Comparison of ENCODE assay signal across 20 cellular contexts in the genomic region with DNA sequence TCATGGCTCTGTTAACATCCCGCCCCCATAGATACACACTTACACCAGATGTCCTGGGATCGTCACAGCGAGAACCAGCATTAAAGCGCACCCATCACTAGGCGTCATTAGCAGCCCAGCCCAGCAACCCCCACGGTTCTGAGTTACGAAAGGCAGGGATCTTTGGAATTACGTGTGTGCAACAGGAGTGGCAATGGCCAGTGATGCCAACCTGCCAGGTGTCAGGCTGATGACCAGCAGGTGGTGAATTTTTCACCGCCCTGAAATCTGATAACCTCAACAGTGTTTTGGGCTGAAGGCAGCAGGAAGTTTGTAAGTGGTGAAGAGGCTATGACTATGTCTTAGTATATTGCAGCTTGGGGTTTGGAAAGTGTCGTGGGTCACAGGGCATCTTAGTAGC.
A peak's percentile ranks its signal among the peaks of the same experiment; 100 is the strongest.
DNase-seq lines count a peak whose midpoint lies in the region; ATAC-seq and TF ChIP-seq lines count a peak whose summit lies in the region.
"Had no signal": no experiment of that assay in that cellular context is flagged by ENCODE, and none has a peak within 500 bp of the region (broad histone marks: within the 10 kb centered on the region; RNA-seq: fewer than 3 reads in every experiment).

No MANE protein-coding gene starts in this region.

- H3K4me3 ChIP-seq in mucosa of descending colon = no peak overlapping the region
- H3K4me3 ChIP-seq: uterus had no signal

- intact Hi-C loops in mucosa of descending colon (cut with DNase I, micrococcal nuclease) = no loop called here

- H3K9me3 ChIP-seq in mucosa of descending colon = no peaks in the 10 kb centered on the region
- H3K9me3 ChIP-seq: SK-N-SH, uterus had no signal

- peak; percentile 16 for ATAC-seq in mucosa of descending colon
- ATAC-seq in HG02973 (IDR thresholded peaks at IDR 0.05; ENCODE audit: unreplicated experiment) = no peak
- ATAC-seq: foreskin keratinocyte, natural killer cell had no signal

- H3K4me1 ChIP-seq in mucosa of descending colon (ENCODE audit: low read depth) = no peaks in the 10 kb centered on the region
- H3K4me1 ChIP-seq: foreskin keratinocyte, uterus had no signal

- DNase-seq in DMS153 (lab: John Stamatoyannopoulos, UW) (peak; percentile 1), DMS153 treated with DMSO at 0.1 percent for 48 hours (lab: John Stamatoyannopoulos, UW; ENCODE audit: unreplicated experiment) (no peak), NCI-H146 treated with DMSO at 0.1 percent for 48 hours (lab: John Stamatoyannopoulos, UW; ENCODE audit: unreplicated experiment) (peak; percentile 20), NCI-H69 (lab: John Stamatoyannopoulos, UW) (peak; percentile 74), mucosa of descending colon (no peak), HFFc6 (no peak), activated gamma-delta T cell treated with Interleukin-2 at 50 U/mL for 16 hours (no peak)
- DNase-seq: 8988T; activated CD4-positive, CD25-positive, alpha-beta regulatory T cell treated with anti-CD3 and anti-CD28 coated beads, Interleukin-2, amount 50 U/mL, for 72 hours; AML-193; erythroblast; foreskin keratinocyte; KG1; mammary epithelial cell; MV-4-11; natural killer cell; SK-N-SH; uterus had no signal

- H3K36me3 Mint-ChIP-seq in HFFc6 (ENCODE audit: low read depth) = peaks cover 20% of the 10 kb centered on the region
- H3K36me3 Mint-ChIP-seq: natural killer cell had no signal

- H3K4me1 Mint-ChIP-seq in HFFc6 (ENCODE audit: low read depth) = peaks cover 11% of the 10 kb centered on the region

- H3K9me3 Mint-ChIP-seq in HFFc6 = no peaks in the 10 kb centered on the region
- H3K9me3 Mint-ChIP-seq: natural killer cell had no signal

- H3K27me3 Mint-ChIP-seq in HFFc6 (ENCODE audit: insufficient read depth) = no peaks in the 10 kb centered on the region
- H3K27me3 Mint-ChIP-seq: activated naive CD8-positive, alpha-beta T cell had no signal

- no peaks in the 10 kb centered on the region for H3K36me3 ChIP-seq in mucosa of descending colon (ENCODE audit: low read depth)
- H3K36me3 ChIP-seq: uterus had no signal

- no peak overlapping the region for H3K27ac Mint-ChIP-seq in HFFc6
- H3K27ac Mint-ChIP-seq: activated naive CD8-positive, alpha-beta T cell had no signal

- H3K4me3 Mint-ChIP-seq in HFFc6 = no peak overlapping the region; the same call in 1 of the 2 replicates
- H3K4me3 Mint-ChIP-seq: activated naive CD8-positive, alpha-beta T cell; natural killer cell had no signal

- TF ChIP-seq CTCF in mucosa of descending colon (IDR thresholded peaks at IDR 0.05) (no peak), HFFc6 (IDR thresholded peaks at IDR 0.05) (no peak)

Comparison
In these comparisons a context has a peak if more than half of its experiments do, and no peak if none do; other contexts are left out.
1. DNase-seq: peak in DMS153 (single experiment), NCI-H146 treated with DMSO at 0.1 percent for 48 hours (single experiment) and NCI-H69 (single experiment); none in DMS153 treated with DMSO at 0.1 percent for 48 hours (single experiment), mucosa of descending colon (0 of 3), HFFc6 (single experiment) and activated gamma-delta T cell treated with Interleukin-2 at 50 U/mL for 16 hours (single experiment).